Comparison of ENCODE assay signal across 10 cellular contexts in the genomic region with DNA sequence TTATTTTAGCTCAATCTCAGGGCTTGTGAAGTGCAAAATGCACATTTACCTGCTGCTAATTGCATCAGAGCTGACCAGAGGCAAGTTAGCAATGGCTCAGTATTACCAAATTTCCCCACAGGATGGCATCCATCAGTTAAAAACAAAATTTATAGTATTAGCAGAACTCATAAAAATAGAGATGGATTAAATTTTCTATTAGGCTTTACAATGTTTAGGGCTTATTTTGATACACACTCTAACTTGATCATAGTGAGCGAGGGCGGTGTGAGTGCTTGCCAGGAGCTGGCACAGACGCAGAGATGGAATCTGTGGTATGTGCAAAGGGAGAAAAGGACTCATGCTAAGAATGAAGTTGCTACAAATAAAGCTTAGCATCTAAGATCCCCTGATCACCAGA.
DNase-seq lines count a peak whose midpoint lies in the region; TF ChIP-seq lines count a peak whose summit lies in the region.
"Had no signal": no experiment of that assay in that cellular context is flagged by ENCODE, and none has a peak within 500 bp of the region (broad histone marks: within the 10 kb centered on the region; RNA-seq: fewer than 3 reads in every experiment).

No MANE protein-coding gene starts in this region.

- DNase-seq in DMS53 (lab: John Stamatoyannopoulos, UW) (peak; percentile 2), DMS53 treated with DMSO at 0.1 percent for 48 hours (lab: John Stamatoyannopoulos, UW; ENCODE audit: unreplicated experiment) (no peak), mammary epithelial cell (no peak), kidney tubule cell (ENCODE audit: low spot score) (peak; percentile 35), ureter (ENCODE audit: low spot score) (peak; percentile 45), HUDEP-2 (lab: John Stamatoyannopoulos, UW; ENCODE audit: unreplicated experiment in 76 of 76) (no peak), hepatic stellate cell (ENCODE audit: low spot score) (no peak), NCI-H1436 treated with DMSO at 0.1 percent for 48 hours (lab: John Stamatoyannopoulos, UW) (no peak)
- DNase-seq: stimulated activated CD4-positive, alpha-beta T cell treated with anti-CD3 and anti-CD28 coated beads, Interleukin-4, amount 100 ng/mL, for 4 hours had no signal

- no peak overlapping the region for H3K4me2 ChIP-seq in mammary epithelial cell (ENCODE audit: insufficient read depth, low read depth, low read length)

- no peaks in the 10 kb centered on the region for H3K27me3 ChIP-seq in mammary epithelial cell (ENCODE audit: insufficient read depth, low read length)
- H3K27me3 ChIP-seq: body of pancreas had no signal

- H3K27ac ChIP-seq in mammary epithelial cell (ENCODE audit: insufficient read depth, low read depth, low read length): no peak overlapping the region
- H3K27ac ChIP-seq: body of pancreas had no signal

- no TSS peak for BruUV-seq in mammary epithelial cell (replicated peaks; lab: Mats Ljungman, UMichigan)

- H3K4me1 ChIP-seq in mammary epithelial cell (ENCODE audit: insufficient read depth, low read length): no peaks in the 10 kb centered on the region
- H3K4me1 ChIP-seq: body of pancreas had no signal

- TF ChIP-seq CTCF in mammary epithelial cell (conservative IDR thresholded peaks at IDR 0.05 in 1 of 2, IDR thresholded peaks at IDR 0.05 in 1 of 2; ENCODE audit: extremely low read depth in 1 of 2, insufficient read depth in 1 of 2, low read depth in 1 of 2, low read length in 2 of 2): peak; percentile 17 to 35

- in situ Hi-C loops in mammary epithelial cell (cut with MboI; ENCODE audit: low sequenced_read_pairs in 2 of 2): no loop called here

- H2AFZ ChIP-seq in mammary epithelial cell (ENCODE audit: low read depth, low read length): no peak overlapping the region

- CTCF ChIA-PET in mammary epithelial cell (lab: Charles Lee; ENCODE audit: low non-redundant PET): interaction anchor here (0.6 to 0.7 kb wide), 4 partner anchors 32 to 1854 kb away, joined by 3 to 15 read pairs (median 4); no protein-coding TSS in a partner anchor

- 9% methylated on average over 3 of the region's 3 CpGs for WGBS in mammary epithelial cell (ENCODE audit: low coverage, missing lambda C conversion rate)

- no peaks in the 10 kb centered on the region for H3K9me3 ChIP-seq in mammary epithelial cell (replicated peaks; ENCODE audit: insufficient read depth, low read length)
- H3K9me3 ChIP-seq: body of pancreas had no signal

- no peaks in the 10 kb centered on the region for H4K20me1 ChIP-seq in mammary epithelial cell (ENCODE audit: insufficient read depth, low read length)

- no peaks in the 10 kb centered on the region for H3K36me3 ChIP-seq in mammary epithelial cell (ENCODE audit: insufficient read depth, low read length)

- dilution Hi-C loops in mammary epithelial cell (cut with HindIII; ENCODE audit: low sequenced_read_pairs): no loop called here

- no peaks in the 10 kb centered on the region for H3K79me2 ChIP-seq in mammary epithelial cell (ENCODE audit: insufficient read depth, low read length)

- H3K9ac ChIP-seq in mammary epithelial cell (ENCODE audit: insufficient read depth, low read length): no peak overlapping the region

- intact Hi-C loops in mammary epithelial cell (cut with micrococcal nuclease): no loop called here

- no peak overlapping the region for H3K4me3 ChIP-seq in mammary epithelial cell (replicated peaks in 1 of 3; ENCODE audit: insufficient read depth in 1 of 3, low read depth in 2 of 3, low read length in 3 of 3)
- H3K4me3 ChIP-seq: body of pancreas had no signal

Comparison
In these comparisons a context has a peak if more than half of its experiments do, and no peak if none do; other contexts are left out.
1. DNase-seq: peak in DMS53 (single experiment), kidney tubule cell (single experiment) and ureter (single experiment); none in DMS53 treated with DMSO at 0.1 percent for 48 hours (single experiment), mammary epithelial cell (single experiment), HUDEP-2 (0 of 76), hepatic stellate cell (single experiment) and NCI-H1436 treated with DMSO at 0.1 percent for 48 hours (single experiment).